In genomic region chr17:5584383-5584951, GRCh38 we compare ENCODE assay signal across 9 cellular contexts. TPM values are rescaled to one million over a fixed set of nuclear protein-coding genes. Genes with fewer than 3 reads are reported as not detected.
DNase-seq lines count a peak whose midpoint lies in the region; ATAC-seq lines count a peak whose summit lies in the region.
"Had no signal": no experiment of that assay in that cellular context is flagged by ENCODE, and none has a peak within 500 bp of the region (broad histone marks: within the 10 kb centered on the region; RNA-seq: fewer than 3 reads in every experiment).

Gene NLRP1 (minus strand): TSS chr17:5584509. CDS start chr17:5583957, 552 bp downstream.

- H3K4me3 ChIP-seq in NT2/D1 (ENCODE audit: insufficient read length, low read depth), result no peak within 1 kb of the TSS
- peak within 1 kb of the TSS; percentile 47 to 65 for H3K4me3 ChIP-seq in esophagus (ENCODE audit: low read depth in 1 of 2, low read length in 2 of 2)
- H3K4me3 ChIP-seq in naive thymus-derived CD4-positive, alpha-beta T cell (ENCODE audit: low read length), result peak within 1 kb of the TSS; percentile 97

- peak; percentile 39 for DNase-seq in NCI-H345 (lab: John Stamatoyannopoulos, UW)
- DNase-seq in NCI-H345 treated with DMSO at 0.1 percent for 48 hours (lab: John Stamatoyannopoulos, UW; ENCODE audit: unreplicated experiment), result no peak
- DNase-seq in NT2/D1 (ENCODE audit: low read depth, low spot score), result no peak
- DNase-seq in activated CD8-positive, alpha-beta memory T cell treated with anti-CD3 and anti-CD28 coated beads, Interleukin-2, amount 50 U/mL, for 48 hours, result peak; percentile 92
- peak; percentile 78 to 97 (median 95) for DNase-seq in naive thymus-derived CD4-positive, alpha-beta T cell
- peak; percentile 86 to 95 (median 92) for DNase-seq in stimulated activated naive CD4-positive, alpha-beta T cell (lab: John Stamatoyannopoulos, UW)

- H3K36me3 ChIP-seq in NT2/D1 (ENCODE audit: insufficient read depth, insufficient read length, low read length), result no peaks in the 10 kb centered on the region
- H3K36me3 ChIP-seq in esophagus (ENCODE audit: control insufficient read depth in 2 of 2, insufficient read depth in 2 of 2, low read length in 1 of 2), result peaks cover 0 to 4% of the 10 kb centered on the region in 2 donors
- peaks cover 0 to 29% (median 12%) of the 10 kb centered on the region in 3 experiments for H3K36me3 ChIP-seq in naive thymus-derived CD4-positive, alpha-beta T cell (ENCODE audit: control insufficient read depth in 2 of 3, insufficient read depth in 3 of 3, low read length in 3 of 3)

- peaks cover 0 to 4% (median 0%) of the 10 kb centered on the region in 11 donors for H3K9me3 Mint-ChIP-seq in naive thymus-derived CD4-positive, alpha-beta T cell

- ATAC-seq in HG02970 (IDR thresholded peaks at IDR 0.05; ENCODE audit: low FRiP score, unreplicated experiment), result peak; percentile 55
- peak; percentile 96 for ATAC-seq in naive thymus-derived CD4-positive, alpha-beta T cell

- peaks cover 45 to 76% (median 65%) of the 10 kb centered on the region in 7 donors for H3K4me1 Mint-ChIP-seq in naive thymus-derived CD4-positive, alpha-beta T cell

- peaks cover 0 to 12% (median 0%) of the 10 kb centered on the region in 5 donors for H3K27me3 Mint-ChIP-seq in naive thymus-derived CD4-positive, alpha-beta T cell

- peak within 1 kb of the TSS; percentile 90 to 100 (median 99) for H3K27ac Mint-ChIP-seq in naive thymus-derived CD4-positive, alpha-beta T cell

- no peaks in the 10 kb centered on the region for H3K27me3 ChIP-seq in NT2/D1 (ENCODE audit: insufficient read depth, insufficient read length)
- no peaks in the 10 kb centered on the region for H3K27me3 ChIP-seq in esophagus (ENCODE audit: control insufficient read depth in 1 of 2, insufficient read depth in 2 of 2, low read length in 2 of 2)
- no peaks in the 10 kb centered on the region for H3K27me3 ChIP-seq in naive thymus-derived CD4-positive, alpha-beta T cell (ENCODE audit: control insufficient read depth in 2 of 2, insufficient read depth in 2 of 2, low read length in 2 of 2)

- peaks cover 6 to 36% (median 25%) of the 10 kb centered on the region in 5 donors for H3K36me3 Mint-ChIP-seq in naive thymus-derived CD4-positive, alpha-beta T cell

- peaks cover 11% of the 10 kb centered on the region for H3K4me1 ChIP-seq in NT2/D1 (ENCODE audit: insufficient read depth, insufficient read length)
- H3K4me1 ChIP-seq in esophagus (ENCODE audit: control insufficient read depth in 2 of 2, insufficient read depth in 2 of 2, low read length in 1 of 2), result peaks cover 9 to 18% of the 10 kb centered on the region in 2 donors
- H3K4me1 ChIP-seq in naive thymus-derived CD4-positive, alpha-beta T cell (ENCODE audit: control insufficient read depth in 2 of 2, insufficient read depth in 2 of 2, low read length in 2 of 2), result peaks cover 44 to 69% of the 10 kb centered on the region in 2 donors

- WGBS in esophagus, 2 donors, result 15 to 30% methylated on average over 10 to 11 of the region's 11 CpGs

- POLR2A ChIA-PET in naive thymus-derived CD4-positive, alpha-beta T cell (lab: Charles Lee), result interaction anchor here (0.8 to 2.0 kb wide), 10 partner anchors 12 to 1428 kb away, joined by 3 to 11 read pairs (median 4); partner anchors contain the start of genes DERL2, DHX33 and MIS12

- H3K4me3 Mint-ChIP-seq in naive thymus-derived CD4-positive, alpha-beta T cell, result peak within 1 kb of the TSS; percentile 94 to 100 (median 98)

- no peaks in the 10 kb centered on the region for H3K9me3 ChIP-seq in NT2/D1 (ENCODE audit: insufficient read depth, low read length)
- no peaks in the 10 kb centered on the region for H3K9me3 ChIP-seq in esophagus (ENCODE audit: control insufficient read depth in 2 of 2, insufficient read depth in 1 of 2, low read depth in 1 of 2, low read length in 1 of 2)
- no peaks in the 10 kb centered on the region for H3K9me3 ChIP-seq in naive thymus-derived CD4-positive, alpha-beta T cell (ENCODE audit: control insufficient read depth in 2 of 3, low read length in 3 of 3)

- CTCF ChIA-PET in naive thymus-derived CD4-positive, alpha-beta T cell (lab: Charles Lee), result interaction anchor here (0.6 to 1.4 kb wide), 5 partner anchors 8 to 852 kb away, joined by 3 to 5 read pairs (median 3); partner anchors contain the start of gene AIPL1

- intact Hi-C loops in naive thymus-derived CD4-positive, alpha-beta T cell (cut with micrococcal nuclease), result loop anchor here (1.0 to 10.0 kb wide), 6 partner anchors 82 to 1428 kb away; partner anchors contain the start of genes DERL2 (in 2 of the 2), MIS12 (in 2 of the 2), KIAA0753 (in 1 of the 2) and RNASEK (in 1 of the 2)

- peak within 1 kb of the TSS; percentile 53 for H3K9ac ChIP-seq in NT2/D1 (ENCODE audit: insufficient read length, low read depth)

- peak within 1 kb of the TSS; percentile 94 to 96 for H3K27ac ChIP-seq in esophagus (ENCODE audit: low read depth in 2 of 2, low read length in 1 of 2)
- H3K27ac ChIP-seq in naive thymus-derived CD4-positive, alpha-beta T cell (ENCODE audit: low read depth, low read length), result peak within 1 kb of the TSS; percentile 94
- H3K27ac ChIP-seq: C4-2B had no signal

RNA-seq across cellular contexts. Expression of gene NLRP1, which starts in this region (rescaled TPM):
- polyA plus RNA-seq in esophagus, result 10 to 100 TPM in 1 of 2 donors, 1 to 10 TPM in 1; 8.6 to 26.4 TPM
- 100 to 1,000 TPM in 4 of 5 experiments, 10 to 100 TPM in 1; 86.6 to 360 (median 259) TPM for total RNA-seq in naive thymus-derived CD4-positive, alpha-beta T cell
- 10 to 100 TPM; 27.7 to 60.7 TPM for polyA plus RNA-seq in naive thymus-derived CD4-positive, alpha-beta T cell

Comparison
In these comparisons a context has a peak if more than half of its experiments do, and no peak if none do; other contexts are left out.
1. DNase-seq: peak in NCI-H345 (single experiment), activated CD8-positive, alpha-beta memory T cell treated with anti-CD3 and anti-CD28 coated beads, Interleukin-2, amount 50 U/mL, for 48 hours (single experiment), naive thymus-derived CD4-positive, alpha-beta T cell (9 of 9) and stimulated activated naive CD4-positive, alpha-beta T cell (6 of 6); none in NCI-H345 treated with DMSO at 0.1 percent for 48 hours (single experiment) and NT2/D1 (single experiment).